ENCODE assay signal across 8 cellular contexts in genomic region chr17:59105852-59106462, GRCh38. TPM values are rescaled to one million over a fixed set of nuclear protein-coding genes. Genes with fewer than 3 reads are reported as not detected.
DNase-seq lines count a peak whose midpoint lies in the region; ATAC-seq and TF ChIP-seq lines count a peak whose summit lies in the region.

No MANE protein-coding gene starts in this region.

- H3K4me3 ChIP-seq in AG10803 (ENCODE audit: low read length) (peak overlapping the region; percentile 96), fibroblast of pulmonary artery (replicated peaks; ENCODE audit: low read depth, low read length) (peak overlapping the region; percentile 77)

- TF ChIP-seq CTCF in AG10803 (conservative IDR thresholded peaks at IDR 0.05; ENCODE audit: low read length) (no peak), fibroblast of pulmonary artery (IDR thresholded peaks at IDR 0.05; ENCODE audit: low read length, missing control alignments) (no peak), nephron (IDR thresholded peaks at IDR 0.05; ENCODE audit: unreplicated experiment in 3 of 3) (no peak)

- H3K27ac Mint-ChIP-seq in activated T-helper 2 cell treated with anti-CD3 and anti-CD28 coated beads, Interferon-gamma antibody, Interleukin-2, Interleukin-4, amounts not matched to agents 10 μg/mL and 5 μg/mL and 100 μg/mL, durations not matched to agents 14 hours and 24 hours and 36 hours: peak overlapping the region; percentile 93
- H3K27ac Mint-ChIP-seq in nephron: peak overlapping the region; percentile 61 to 90 (median 85)
- H3K27ac Mint-ChIP-seq in stimulated activated naive CD8-positive, alpha-beta T cell treated with anti-CD3 and anti-CD28 coated beads, Interleukin-15, Interleukin-2, amounts not matched to agents 100 ng/mL and 50 ng/mL, for 24 hours: peak overlapping the region; percentile 87

- no peaks in the 10 kb centered on the region for H3K27me3 Mint-ChIP-seq in activated T-helper 2 cell treated with anti-CD3 and anti-CD28 coated beads, Interferon-gamma antibody, Interleukin-2, Interleukin-4, amounts not matched to agents 10 μg/mL and 5 μg/mL and 100 μg/mL, durations not matched to agents 14 hours and 24 hours and 36 hours (ENCODE audit: low read depth)
- no peaks in the 10 kb centered on the region for H3K27me3 Mint-ChIP-seq in nephron (ENCODE audit: low read depth)
- H3K27me3 Mint-ChIP-seq in stimulated activated naive CD8-positive, alpha-beta T cell treated with anti-CD3 and anti-CD28 coated beads, Interleukin-15, Interleukin-2, amounts not matched to agents 100 ng/mL and 50 ng/mL, for 24 hours: no peaks in the 10 kb centered on the region

- peak overlapping the region; percentile 94 for H3K4me3 Mint-ChIP-seq in activated T-helper 2 cell treated with anti-CD3 and anti-CD28 coated beads, Interferon-gamma antibody, Interleukin-2, Interleukin-4, amounts not matched to agents 10 μg/mL and 5 μg/mL and 100 μg/mL, durations not matched to agents 14 hours and 24 hours and 36 hours (ENCODE audit: low read depth)
- H3K4me3 Mint-ChIP-seq in nephron: peak overlapping the region; percentile 93 to 95 (median 93)
- peak overlapping the region; percentile 94 for H3K4me3 Mint-ChIP-seq in stimulated activated naive CD8-positive, alpha-beta T cell treated with anti-CD3 and anti-CD28 coated beads, Interleukin-15, Interleukin-2, amounts not matched to agents 100 ng/mL and 50 ng/mL, for 24 hours

- peaks cover 50% of the 10 kb centered on the region for H3K36me3 Mint-ChIP-seq in activated T-helper 2 cell treated with anti-CD3 and anti-CD28 coated beads, Interferon-gamma antibody, Interleukin-2, Interleukin-4, amounts not matched to agents 10 μg/mL and 5 μg/mL and 100 μg/mL, durations not matched to agents 14 hours and 24 hours and 36 hours (ENCODE audit: low read depth)
- H3K36me3 Mint-ChIP-seq in nephron (ENCODE audit: low read depth): peaks cover 23% of the 10 kb centered on the region
- H3K36me3 Mint-ChIP-seq in stimulated activated naive CD8-positive, alpha-beta T cell treated with anti-CD3 and anti-CD28 coated beads, Interleukin-15, Interleukin-2, amounts not matched to agents 100 ng/mL and 50 ng/mL, for 24 hours (ENCODE audit: low read depth): peaks cover 35% of the 10 kb centered on the region

- H3K4me1 Mint-ChIP-seq in activated T-helper 2 cell treated with anti-CD3 and anti-CD28 coated beads, Interferon-gamma antibody, Interleukin-2, Interleukin-4, amounts not matched to agents 10 μg/mL and 5 μg/mL and 100 μg/mL, durations not matched to agents 14 hours and 24 hours and 36 hours (ENCODE audit: low read depth): peaks cover 40% of the 10 kb centered on the region
- H3K4me1 Mint-ChIP-seq in nephron: peaks cover 15% of the 10 kb centered on the region
- H3K4me1 Mint-ChIP-seq in stimulated activated naive CD8-positive, alpha-beta T cell treated with anti-CD3 and anti-CD28 coated beads, Interleukin-15, Interleukin-2, amounts not matched to agents 100 ng/mL and 50 ng/mL, for 24 hours (ENCODE audit: low read depth): peaks cover 58% of the 10 kb centered on the region

- intact Hi-C loops in activated T-helper 2 cell treated with anti-CD3 and anti-CD28 coated beads, Interferon-gamma antibody, Interleukin-2, Interleukin-4, amounts not matched to agents 10 μg/mL and 5 μg/mL and 100 μg/mL, durations not matched to agents 14 hours and 24 hours and 36 hours (cut with micrococcal nuclease): loop anchor here (1.0 to 10.0 kb wide), 5 partner anchors 49 to 781 kb away; partner anchors contain the start of genes GDPD1, PRR11, SKA2 and TSPOAP1

- ATAC-seq in GM19372 (IDR thresholded peaks at IDR 0.05; ENCODE audit: low read depth, unreplicated experiment): peak; percentile 9
- peak; percentile 22 for ATAC-seq in HG03520 (IDR thresholded peaks at IDR 0.05; ENCODE audit: unreplicated experiment)

- H3K9me3 Mint-ChIP-seq in activated T-helper 2 cell treated with anti-CD3 and anti-CD28 coated beads, Interferon-gamma antibody, Interleukin-2, Interleukin-4, amounts not matched to agents 10 μg/mL and 5 μg/mL and 100 μg/mL, durations not matched to agents 14 hours and 24 hours and 36 hours: no peaks in the 10 kb centered on the region
- H3K9me3 Mint-ChIP-seq in nephron: no peaks in the 10 kb centered on the region
- no peaks in the 10 kb centered on the region for H3K9me3 Mint-ChIP-seq in stimulated activated naive CD8-positive, alpha-beta T cell treated with anti-CD3 and anti-CD28 coated beads, Interleukin-15, Interleukin-2, amounts not matched to agents 100 ng/mL and 50 ng/mL, for 24 hours

- DNase-seq in AG10803 (ENCODE audit: low read depth) (peak; percentile 29), fibroblast of pulmonary artery (ENCODE audit: low read depth) (peak; percentile 47)
- peak; percentile 61 for DNase-seq in activated T-helper 2 cell treated with anti-CD3 and anti-CD28 coated beads, Interferon-gamma antibody, Interleukin-2, Interleukin-4, amounts not matched to agents 10 μg/mL and 5 μg/mL and 100 μg/mL, durations not matched to agents 14 hours and 24 hours and 36 hours (ENCODE audit: low spot score)

TF ChIP-seq in PFSK-1, 5 proteins besides CTCF, POLR2A, EP300 and RAD21:
- TF ChIP-seq POLR2AphosphoS5 (IDR thresholded peaks at IDR 0.05; ENCODE audit: low read depth, low read length) (no peak), FOXP2 (optimal IDR thresholded peaks at IDR 0.05; ENCODE audit: borderline replicate concordance, extremely low read depth, extremely low read length, insufficient read depth) (no peak), SIN3A (IDR thresholded peaks at IDR 0.05; ENCODE audit: borderline replicate concordance, insufficient read depth, low read length) (0 out of 2 replicates have a peak, but pooled peaks have one; percentile 45), REST (IDR thresholded peaks at IDR 0.05; ENCODE audit: insufficient read depth in 1 of 2, low read depth in 2 of 2, low read length in 2 of 2) (no peak)

RNA-seq across cellular contexts. Expression of gene TRIM37, which starts 0.7 kb away (rescaled TPM):
- polyA plus RNA-seq in PFSK-1 (2012; ENCODE audit: insufficient read length, low read depth): 14.4 TPM
- total RNA-seq in activated T-helper 2 cell treated with anti-CD3 and anti-CD28 coated beads, Interferon-gamma antibody, Interleukin-2, Interleukin-4, amounts not matched to agents 10 μg/mL and 5 μg/mL and 100 μg/mL, durations not matched to agents 14 hours and 24 hours and 36 hours: 28.4 and 31.4 TPM in 2 replicates

RNA-seq across cellular contexts. Expression of gene SKA2, which starts 49.0 kb away (rescaled TPM):
- polyA plus RNA-seq in PFSK-1 (2012; ENCODE audit: insufficient read length, low read depth): 19.5 TPM
- total RNA-seq in activated T-helper 2 cell treated with anti-CD3 and anti-CD28 coated beads, Interferon-gamma antibody, Interleukin-2, Interleukin-4, amounts not matched to agents 10 μg/mL and 5 μg/mL and 100 μg/mL, durations not matched to agents 14 hours and 24 hours and 36 hours: 62.2 and 69.9 TPM in 2 replicates

RNA-seq across cellular contexts. Expression of gene PRR11, which starts 49.6 kb away (rescaled TPM):
- polyA plus RNA-seq in PFSK-1 (2012; ENCODE audit: insufficient read length, low read depth): 17.4 TPM
- 50.2 and 51.5 TPM in 2 replicates for total RNA-seq in activated T-helper 2 cell treated with anti-CD3 and anti-CD28 coated beads, Interferon-gamma antibody, Interleukin-2, Interleukin-4, amounts not matched to agents 10 μg/mL and 5 μg/mL and 100 μg/mL, durations not matched to agents 14 hours and 24 hours and 36 hours

Comparison
In these comparisons a context has a peak if more than half of its experiments do, and no peak if none do; other contexts are left out.
1. Peak in every context shown above with its lines: DNase-seq, ATAC-seq and H3K4me3 ChIP-seq.